Comparison of ENCODE assay signal across 8 cellular contexts in the genomic region with DNA sequence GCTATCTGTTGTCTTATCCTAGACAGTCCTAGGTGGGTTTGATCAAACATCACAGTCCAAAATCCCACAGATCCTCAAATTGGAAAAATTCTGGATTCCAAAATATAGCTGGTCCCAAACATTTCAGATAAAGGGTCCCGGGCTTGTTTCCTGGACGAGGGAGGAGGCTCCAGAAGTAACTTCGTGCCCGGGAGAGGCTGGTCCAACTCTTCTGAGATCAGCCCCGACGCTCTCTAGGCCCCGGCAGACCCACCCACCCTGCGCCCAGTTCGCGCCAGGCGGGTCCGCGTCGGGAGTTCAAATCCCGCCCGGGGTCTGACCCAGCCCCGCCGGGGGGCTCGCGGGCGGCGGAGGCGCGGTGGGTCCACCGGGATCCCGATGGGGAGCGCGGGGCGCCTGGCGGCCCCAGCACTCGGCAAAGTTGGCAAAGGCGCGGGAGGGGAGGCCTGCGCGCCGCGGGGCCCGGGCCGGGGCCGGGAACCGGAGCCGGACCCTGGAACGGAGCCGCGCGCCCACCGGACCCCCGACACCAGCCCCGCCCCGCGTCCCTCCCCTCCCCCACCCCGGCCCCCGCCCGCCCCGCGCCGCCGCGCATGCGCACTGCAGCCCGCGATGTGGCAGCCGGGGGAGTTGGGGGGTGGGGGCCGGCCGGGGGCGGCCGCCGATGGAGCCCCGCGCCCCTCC. TPM values are rescaled to one million over a fixed set of nuclear protein-coding genes. Genes with fewer than 3 reads are reported as not detected.
A peak's percentile ranks its signal among the peaks of the same experiment; 100 is the strongest.
DNase-seq lines count a peak whose midpoint lies in the region; ATAC-seq and TF ChIP-seq lines count a peak whose summit lies in the region.

No MANE protein-coding gene starts in this region.

- H3K4me3 ChIP-seq in SK-N-SH (ENCODE audit: low read depth in 2 of 2, low read length in 1 of 2) = peak overlapping the region; percentile 70 to 78
- peak overlapping the region; percentile 54 to 58 for H3K4me3 ChIP-seq in cardiac fibroblast (replicated peaks in 1 of 2; ENCODE audit: low read depth in 2 of 2, low read length in 2 of 2)
- peak overlapping the region; percentile 69 for H3K4me3 ChIP-seq in lower leg skin (ENCODE audit: low read depth, poor library complexity, severe bottlenecking)

- TF ChIP-seq RAD21 in SK-N-SH (IDR thresholded peaks at IDR 0.05; ENCODE audit: low read length) = no peak

- H3F3A ChIP-seq in SK-N-SH (replicated peaks; ENCODE audit: insufficient read depth) = no peaks in the 10 kb centered on the region

- no peak for TF ChIP-seq EP300 in SK-N-SH (IDR thresholded peaks at IDR 0.05; ENCODE audit: borderline replicate concordance in 1 of 2, low read depth in 1 of 2, low read length in 1 of 2)

- H3K27me3 ChIP-seq in SK-N-SH (ENCODE audit: insufficient read depth) = no peaks in the 10 kb centered on the region

- POLR2A ChIA-PET in SK-N-SH (lab: Yijun Ruan, JAX) = no interaction called here

- TF ChIP-seq POLR2A in lower leg skin (IDR thresholded peaks at IDR 0.05) = no peak

- peaks cover 43% of the 10 kb centered on the region for H4K20me1 ChIP-seq in SK-N-SH (ENCODE audit: insufficient read depth)

- H2AFZ ChIP-seq in SK-N-SH (ENCODE audit: low read depth) = 0 out of 2 replicates have a peak overlapping the region, but pooled peaks have one; percentile 18

- WGBS in SK-N-SH (ENCODE audit: low lambda C conversion rate) = 9% methylated on average over 4 of the region's 70 CpGs
- 0 to 1% methylated on average over 6 to 29 of the region's 70 CpGs for WGBS in lower leg skin, 2 donors

- DNase-seq in NCI-H82 (lab: John Stamatoyannopoulos, UW) (peak; percentile 22), NCI-H82 treated with DMSO at 0.1 percent for 48 hours (lab: John Stamatoyannopoulos, UW; ENCODE audit: unreplicated experiment) (no peak), SK-N-SH (peak; percentile 98), cardiac fibroblast (ENCODE audit: low read depth in 2 of 2) (peak; percentile 31 to 34), lower leg skin (ENCODE audit: low spot score in 2 of 2) (no peak), LoVo (ENCODE audit: low spot score) (no peak)
- DNase-seq in stimulated activated CD8-positive, alpha-beta memory T cell treated with anti-CD3 and anti-CD28 coated beads, Interleukin-4, amount 100 ng/mL, for 48 hours = peak; percentile 42

- ATAC-seq in HG02840 (IDR thresholded peaks at IDR 0.05; ENCODE audit: low FRiP score, unreplicated experiment) = peak; percentile 21

- H3K9me3 ChIP-seq in SK-N-SH = no peaks in the 10 kb centered on the region

- H3K27ac ChIP-seq in SK-N-SH (ENCODE audit: low read depth in 2 of 2, low read length in 1 of 2) = peak overlapping the region; percentile 32 to 45; a peak in 3 of 4 replicates

- no peaks in the 10 kb centered on the region for H3K9me2 ChIP-seq in SK-N-SH

- H3K4me2 ChIP-seq in SK-N-SH = peak overlapping the region; percentile 95

- H3K79me2 ChIP-seq in SK-N-SH (ENCODE audit: insufficient read depth) = peaks cover 51% of the 10 kb centered on the region

- H3K4me1 ChIP-seq in SK-N-SH (ENCODE audit: control insufficient read depth in 1 of 2, insufficient read depth in 2 of 2, low read depth in 1 of 2, low read length in 1 of 2) = peaks cover 20 to 31% of the 10 kb centered on the region in 2 experiments

- H3K36me3 ChIP-seq in SK-N-SH (replicated peaks in 1 of 2; ENCODE audit: control insufficient read depth in 1 of 2, insufficient read depth in 2 of 2, low read length in 1 of 2) = peaks cover 7 to 9% of the 10 kb centered on the region in 2 experiments

- CTCF ChIA-PET in SK-N-SH (lab: Yijun Ruan, JAX) = interaction anchor here (1.0 kb wide), 1 partner anchor 163 kb away, joined by 5 read pairs; no protein-coding TSS in a partner anchor

- peak overlapping the region; percentile 77 for H3K9ac ChIP-seq in SK-N-SH

- intact Hi-C loops in lower leg skin (cut with DNase I; ENCODE audit: low total_unique reads) = no loop called here

- no peak for TF ChIP-seq CTCF in SK-N-SH (IDR thresholded peaks at IDR 0.05)
- TF ChIP-seq CTCF in cardiac fibroblast (IDR thresholded peaks at IDR 0.05; ENCODE audit: low read depth, low read length) = no peak
- no peak for TF ChIP-seq CTCF in lower leg skin (IDR thresholded peaks at IDR 0.05)

TF ChIP-seq in SK-N-SH, 30 proteins besides CTCF, POLR2A, EP300 and RAD21:
- TF ChIP-seq POLR2AphosphoS5 (IDR thresholded peaks at IDR 0.05; ENCODE audit: low read depth, low read length) (no peak), NFIC (IDR thresholded peaks at IDR 0.05; ENCODE audit: borderline replicate concordance) (no peak), TEAD4 (IDR thresholded peaks at IDR 0.05; ENCODE audit: borderline replicate concordance, insufficient read depth) (no peak), JUND (IDR thresholded peaks at IDR 0.05) (no peak), RCOR1 (IDR thresholded peaks at IDR 0.05; ENCODE audit: low read length) (no peak)
- TF ChIP-seq, protein P1, sequence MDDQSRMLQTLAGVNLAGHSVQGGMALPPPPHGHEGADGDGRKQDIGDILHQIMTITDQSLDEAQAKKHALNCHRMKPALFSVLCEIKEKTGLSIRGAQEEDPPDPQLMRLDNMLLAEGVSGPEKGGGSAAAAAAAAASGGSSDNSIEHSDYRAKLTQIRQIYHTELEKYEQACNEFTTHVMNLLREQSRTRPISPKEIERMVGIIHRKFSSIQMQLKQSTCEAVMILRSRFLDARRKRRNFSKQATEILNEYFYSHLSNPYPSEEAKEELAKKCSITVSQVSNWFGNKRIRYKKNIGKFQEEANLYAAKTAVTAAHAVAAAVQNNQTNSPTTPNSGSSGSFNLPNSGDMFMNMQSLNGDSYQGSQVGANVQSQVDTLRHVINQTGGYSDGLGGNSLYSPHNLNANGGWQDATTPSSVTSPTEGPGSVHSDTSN (IDR thresholded peaks at IDR 0.05) = no peak
- TF ChIP-seq, protein P2, sequence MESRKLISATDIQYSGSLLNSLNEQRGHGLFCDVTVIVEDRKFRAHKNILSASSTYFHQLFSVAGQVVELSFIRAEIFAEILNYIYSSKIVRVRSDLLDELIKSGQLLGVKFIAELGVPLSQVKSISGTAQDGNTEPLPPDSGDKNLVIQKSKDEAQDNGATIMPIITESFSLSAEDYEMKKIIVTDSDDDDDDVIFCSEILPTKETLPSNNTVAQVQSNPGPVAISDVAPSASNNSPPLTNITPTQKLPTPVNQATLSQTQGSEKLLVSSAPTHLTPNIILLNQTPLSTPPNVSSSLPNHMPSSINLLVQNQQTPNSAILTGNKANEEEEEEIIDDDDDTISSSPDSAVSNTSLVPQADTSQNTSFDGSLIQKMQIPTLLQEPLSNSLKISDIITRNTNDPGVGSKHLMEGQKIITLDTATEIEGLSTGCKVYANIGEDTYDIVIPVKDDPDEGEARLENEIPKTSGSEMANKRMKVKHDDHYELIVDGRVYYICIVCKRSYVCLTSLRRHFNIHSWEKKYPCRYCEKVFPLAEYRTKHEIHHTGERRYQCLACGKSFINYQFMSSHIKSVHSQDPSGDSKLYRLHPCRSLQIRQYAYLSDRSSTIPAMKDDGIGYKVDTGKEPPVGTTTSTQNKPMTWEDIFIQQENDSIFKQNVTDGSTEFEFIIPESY (IDR thresholded peaks at IDR 0.05; ENCODE audit: borderline replicate concordance, low read depth) = no peak
- TF ChIP-seq, protein P3, sequence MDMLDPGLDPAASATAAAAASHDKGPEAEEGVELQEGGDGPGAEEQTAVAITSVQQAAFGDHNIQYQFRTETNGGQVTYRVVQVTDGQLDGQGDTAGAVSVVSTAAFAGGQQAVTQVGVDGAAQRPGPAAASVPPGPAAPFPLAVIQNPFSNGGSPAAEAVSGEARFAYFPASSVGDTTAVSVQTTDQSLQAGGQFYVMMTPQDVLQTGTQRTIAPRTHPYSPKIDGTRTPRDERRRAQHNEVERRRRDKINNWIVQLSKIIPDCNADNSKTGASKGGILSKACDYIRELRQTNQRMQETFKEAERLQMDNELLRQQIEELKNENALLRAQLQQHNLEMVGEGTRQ (IDR thresholded peaks at IDR 0.05; ENCODE audit: borderline replicate concordance, low read depth, low read length) = no peak
- TF ChIP-seq, protein P4, sequence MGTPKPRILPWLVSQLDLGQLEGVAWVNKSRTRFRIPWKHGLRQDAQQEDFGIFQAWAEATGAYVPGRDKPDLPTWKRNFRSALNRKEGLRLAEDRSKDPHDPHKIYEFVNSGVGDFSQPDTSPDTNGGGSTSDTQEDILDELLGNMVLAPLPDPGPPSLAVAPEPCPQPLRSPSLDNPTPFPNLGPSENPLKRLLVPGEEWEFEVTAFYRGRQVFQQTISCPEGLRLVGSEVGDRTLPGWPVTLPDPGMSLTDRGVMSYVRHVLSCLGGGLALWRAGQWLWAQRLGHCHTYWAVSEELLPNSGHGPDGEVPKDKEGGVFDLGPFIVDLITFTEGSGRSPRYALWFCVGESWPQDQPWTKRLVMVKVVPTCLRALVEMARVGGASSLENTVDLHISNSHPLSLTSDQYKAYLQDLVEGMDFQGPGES (IDR thresholded peaks at IDR 0.05; ENCODE audit: low read depth, low read length) = no peak

RNA-seq across cellular contexts. Expression of a gene that starts 0.5 kb away (rescaled TPM):
- 8.0 and 15.9 TPM in 2 replicates for polyA plus RNA-seq in SK-N-SH (2012; rRNA removed)
- polyA plus RNA-seq in SK-N-SH (2012; cell fraction: cytosol; rRNA removed) = 10.2 and 12.4 TPM in 2 replicates
- 42.6 and 47.8 TPM in 2 replicates for polyA plus RNA-seq in SK-N-SH (2012; cell fraction: nucleus; rRNA removed)
- total RNA-seq in lower leg skin = 10 to 100 TPM; 24.6 to 76.3 (median 51.8) TPM

RNA-seq across cellular contexts. Expression of a gene that starts 52.9 kb away (rescaled TPM):
- 27.3 and 33.6 TPM in 2 replicates for polyA plus RNA-seq in SK-N-SH (2012; rRNA removed)
- polyA plus RNA-seq in SK-N-SH (2012; cell fraction: cytosol; rRNA removed) = 19.4 and 27.7 TPM in 2 replicates
- polyA plus RNA-seq in SK-N-SH (2012; cell fraction: nucleus; rRNA removed) = 44.7 and 58.0 TPM in 2 replicates
- 100 to 1,000 TPM in 2 of 4 donors, 10 to 100 TPM in 2; 68.2 to 134 (median 102) TPM for total RNA-seq in lower leg skin

Comparison
In these comparisons a context has a peak if more than half of its experiments do, and no peak if none do; other contexts are left out.
1. DNase-seq: peak in NCI-H82 (single experiment), SK-N-SH (single experiment), cardiac fibroblast (2 of 2) and stimulated activated CD8-positive, alpha-beta memory T cell treated with anti-CD3 and anti-CD28 coated beads, Interleukin-4, amount 100 ng/mL, for 48 hours (single experiment); none in NCI-H82 treated with DMSO at 0.1 percent for 48 hours (single experiment), lower leg skin (0 of 2) and LoVo (single experiment).
2. Peak in every context shown above with its lines, with median percentiles within 50 percentile points of each other: H3K4me3 ChIP-seq.